Comparison of ENCODE assay signal across 22 cellular contexts in the genomic region with DNA sequence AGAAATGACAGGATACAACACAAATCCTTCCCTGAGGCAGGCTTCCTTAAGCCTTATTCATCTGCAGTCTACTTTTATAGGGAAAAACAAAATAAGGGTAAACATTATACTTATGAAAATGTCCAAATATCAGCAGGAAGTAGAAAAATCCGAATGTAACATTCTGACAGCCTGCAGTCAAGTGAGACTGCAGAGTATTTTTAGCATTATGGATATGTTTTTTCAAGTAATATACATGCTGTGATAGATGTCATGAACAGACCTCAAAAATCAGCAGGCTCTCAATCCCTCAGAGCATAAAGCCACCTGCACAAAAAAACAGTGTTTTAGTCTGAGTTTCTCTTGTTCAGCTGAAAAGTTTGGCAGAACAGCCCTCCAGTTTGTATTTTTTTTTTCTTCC.
"Had no signal": no experiment of that assay in that cellular context is flagged by ENCODE, and none has a peak within 500 bp of the region (broad histone marks: within the 10 kb centered on the region; RNA-seq: fewer than 3 reads in every experiment).

No MANE protein-coding gene starts in this region.

- H3K4me1 Mint-ChIP-seq: immature natural killer cell had no signal

- H3K27ac Mint-ChIP-seq: dendritic cell treated with granulocyte-macrophage colony-stimulating factor and Interleukin-4, amounts not matched to agents 40 ng/mL and 50 ng/mL, for 4 days; effector memory CD8-positive, alpha-beta T cell; endodermal cell; immature natural killer cell; mesothelial cell of epicardium had no signal

- H3K4me3 ChIP-seq: colonic mucosa, esophagus muscularis mucosa, gastroesophageal sphincter, heart left ventricle, hepatocyte, left lung, lower lobe of right lung, mucosa of descending colon had no signal

- ATAC-seq: effector memory CD8-positive, alpha-beta T cell; foreskin keratinocyte; gastroesophageal sphincter; heart left ventricle; left lung; left ventricle myocardium superior; lower lobe of right lung; mucosa of descending colon had no signal

- H3K27ac ChIP-seq: colonic mucosa, esophagus muscularis mucosa, foreskin keratinocyte, gastroesophageal sphincter, heart left ventricle, hepatocyte, left lung, lower lobe of right lung had no signal

- H3K9me3 Mint-ChIP-seq: dendritic cell treated with granulocyte-macrophage colony-stimulating factor and Interleukin-4, amounts not matched to agents 40 ng/mL and 50 ng/mL, for 4 days; effector memory CD8-positive, alpha-beta T cell; endodermal cell; immature natural killer cell; mesothelial cell of epicardium had no signal

- H3K36me3 Mint-ChIP-seq: immature natural killer cell, mesothelial cell of epicardium had no signal

- H3K27me3 ChIP-seq: colonic mucosa, esophagus muscularis mucosa, foreskin keratinocyte, gastroesophageal sphincter, heart left ventricle, hepatocyte, left lung had no signal

- H3K79me2 ChIP-seq: hepatocyte had no signal

- DNase-seq: colonic mucosa; cortex of kidney; effector CD8-positive, alpha-beta T cell; effector memory CD8-positive, alpha-beta T cell; endodermal cell; foreskin keratinocyte; heart left ventricle; hypothalamus; immature natural killer cell; islet precursor cell; kidney; kidney glomerular epithelial cell; left lung; left ventricle myocardium superior; lower lobe of right lung; mesenchymal stem cell; mucosa of descending colon had no signal

- H2AFZ ChIP-seq: hepatocyte had no signal

- H3K4me3 Mint-ChIP-seq: dendritic cell treated with granulocyte-macrophage colony-stimulating factor and Interleukin-4, amounts not matched to agents 40 ng/mL and 50 ng/mL, for 4 days; effector memory CD8-positive, alpha-beta T cell; endodermal cell; immature natural killer cell; mesothelial cell of epicardium had no signal

- H3K27me3 Mint-ChIP-seq: dendritic cell treated with granulocyte-macrophage colony-stimulating factor and Interleukin-4, amounts not matched to agents 40 ng/mL and 50 ng/mL, for 4 days; effector memory CD8-positive, alpha-beta T cell had no signal

- H3K4me1 ChIP-seq: colonic mucosa, foreskin keratinocyte, heart left ventricle, left lung, lower lobe of right lung had no signal

- H3K36me3 ChIP-seq: colonic mucosa, esophagus muscularis mucosa, gastroesophageal sphincter, heart left ventricle, left lung, lower lobe of right lung had no signal

- H3K4me2 ChIP-seq: hepatocyte had no signal

- H3K9me3 ChIP-seq: colonic mucosa, esophagus muscularis mucosa, gastroesophageal sphincter, heart left ventricle, left lung, lower lobe of right lung, mucosa of descending colon had no signal
